Comparison of ENCODE assay signal across 1 cellular context in the genomic region with DNA sequence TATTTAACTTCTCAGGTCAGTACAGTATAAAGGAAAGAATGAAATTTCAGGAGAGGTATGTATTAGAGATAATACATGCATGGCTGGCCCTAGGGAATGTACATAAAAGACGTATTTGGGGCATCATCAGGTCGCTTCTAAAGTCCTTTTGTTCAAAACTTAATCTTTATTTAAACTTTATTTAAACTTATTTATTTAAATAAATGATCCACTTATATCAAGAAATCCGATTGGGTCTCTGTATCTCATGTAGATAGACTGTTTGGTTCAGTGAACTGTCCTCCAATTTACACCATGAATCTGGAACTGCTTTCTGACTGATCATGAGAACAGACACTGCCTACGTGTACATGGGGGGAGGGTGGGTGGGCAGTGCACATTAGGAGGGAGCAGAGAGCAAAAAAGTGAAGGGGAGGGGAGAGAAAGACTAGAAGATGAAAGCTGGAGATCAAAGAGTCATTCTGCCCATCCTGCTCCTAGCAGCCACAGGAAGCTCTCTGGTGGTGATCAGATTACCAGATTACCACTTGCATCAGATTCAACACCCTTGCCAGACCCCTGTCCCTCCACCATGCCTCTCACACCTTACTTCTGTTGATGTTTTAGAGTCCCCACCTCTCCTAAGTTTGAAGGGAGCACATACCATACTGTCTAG.
A peak's percentile ranks its signal among the peaks of the same experiment; 100 is the strongest.
TF ChIP-seq lines count a peak whose summit lies in the region.

No MANE protein-coding gene starts in this region.

TF ChIP-seq in HepG2, 621 proteins besides CTCF, POLR2A, EP300 and RAD21 (continued from another document and continues in another):
- TF ChIP-seq, protein P1, sequence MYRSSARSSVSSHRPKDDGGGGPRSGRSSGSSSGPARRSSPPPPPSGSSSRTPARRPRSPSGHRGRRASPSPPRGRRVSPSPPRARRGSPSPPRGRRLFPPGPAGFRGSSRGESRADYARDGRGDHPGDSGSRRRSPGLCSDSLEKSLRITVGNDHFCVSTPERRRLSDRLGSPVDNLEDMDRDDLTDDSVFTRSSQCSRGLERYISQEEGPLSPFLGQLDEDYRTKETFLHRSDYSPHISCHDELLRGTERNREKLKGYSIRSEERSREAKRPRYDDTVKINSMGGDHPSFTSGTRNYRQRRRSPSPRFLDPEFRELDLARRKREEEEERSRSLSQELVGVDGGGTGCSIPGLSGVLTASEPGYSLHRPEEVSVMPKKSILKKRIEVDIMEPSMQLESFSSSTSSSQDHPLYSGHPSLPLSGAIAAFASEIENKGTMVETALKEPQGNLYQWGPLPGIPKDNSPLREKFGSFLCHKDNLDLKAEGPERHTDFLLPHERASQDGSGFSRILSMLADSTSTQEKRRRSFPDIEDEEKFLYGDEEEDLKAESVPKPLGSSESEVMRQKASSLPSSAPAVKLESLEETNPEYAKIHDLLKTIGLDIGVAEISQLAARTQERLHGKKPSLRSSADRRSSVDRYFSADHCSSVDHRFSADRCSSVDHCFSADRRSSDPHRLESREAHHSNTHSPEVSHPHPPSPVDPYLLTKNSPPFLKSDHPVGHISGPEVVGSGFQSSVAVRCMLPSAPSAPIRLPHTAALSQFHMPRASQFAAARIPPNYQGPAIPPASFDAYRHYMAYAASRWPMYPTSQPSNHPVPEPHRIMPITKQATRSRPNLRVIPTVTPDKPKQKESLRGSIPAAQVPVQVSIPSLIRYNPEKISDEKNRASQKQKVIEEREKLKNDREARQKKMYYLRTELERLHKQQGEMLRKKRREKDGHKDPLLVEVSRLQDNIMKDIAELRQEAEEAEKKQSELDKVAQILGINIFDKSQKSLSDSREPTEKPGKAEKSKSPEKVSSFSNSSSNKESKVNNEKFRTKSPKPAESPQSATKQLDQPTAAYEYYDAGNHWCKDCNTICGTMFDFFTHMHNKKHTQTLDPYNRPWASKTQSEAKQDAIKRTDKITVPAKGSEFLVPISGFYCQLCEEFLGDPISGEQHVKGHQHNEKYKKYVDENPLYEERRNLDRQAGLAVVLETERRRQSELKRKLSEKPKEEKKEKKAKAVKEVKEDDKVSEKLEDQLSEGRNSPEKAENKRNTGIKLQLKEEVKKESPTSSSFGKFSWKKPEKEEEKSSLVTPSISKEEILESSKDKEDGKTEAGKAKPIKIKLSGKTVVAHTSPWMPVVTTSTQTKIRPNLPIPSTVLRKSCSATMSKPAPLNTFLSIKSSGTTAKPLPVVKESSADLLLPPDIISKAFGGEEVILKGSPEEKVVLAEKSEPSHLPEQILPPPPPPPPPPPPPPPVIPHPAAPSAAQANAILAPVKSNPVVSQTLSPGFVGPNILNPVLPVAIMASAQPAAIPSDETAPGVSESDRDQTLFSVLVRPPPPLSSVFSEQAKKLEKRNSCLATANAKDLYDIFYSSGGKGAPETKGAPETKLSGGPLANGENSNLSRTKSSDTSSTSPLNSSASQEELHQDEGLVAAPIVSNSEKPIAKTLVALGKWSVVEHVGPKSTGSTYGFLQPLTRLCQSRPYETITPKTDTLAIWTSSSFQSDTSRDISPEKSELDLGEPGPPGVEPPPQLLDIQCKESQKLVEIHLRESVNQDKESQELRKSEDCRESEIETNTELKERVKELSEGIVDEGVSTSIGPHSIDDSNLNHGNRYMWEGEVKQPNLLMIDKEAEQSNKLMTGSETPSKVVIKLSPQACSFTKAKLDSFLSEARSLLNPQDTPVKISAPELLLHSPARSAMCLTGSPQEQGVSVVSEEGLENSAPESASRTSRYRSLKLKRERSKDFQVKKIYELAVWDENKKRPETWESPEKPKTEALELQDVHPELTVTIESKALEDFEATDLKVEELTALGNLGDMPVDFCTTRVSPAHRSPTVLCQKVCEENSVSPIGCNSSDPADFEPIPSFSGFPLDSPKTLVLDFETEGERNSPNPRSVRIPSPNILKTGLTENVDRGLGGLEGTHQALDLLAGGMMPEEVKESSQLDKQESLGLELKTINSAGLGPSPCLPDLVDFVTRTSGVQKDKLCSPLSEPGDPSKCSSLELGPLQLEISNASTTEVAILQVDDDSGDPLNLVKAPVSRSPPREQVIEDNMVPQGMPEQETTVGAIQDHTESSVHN (CRISPR knock-in tag; IDR thresholded peaks at IDR 0.05) = no peak
- TF ChIP-seq KAT8 (CRISPR knock-in tag; IDR thresholded peaks at IDR 0.05) (no peak), ZNF446 (CRISPR knock-in tag; IDR thresholded peaks at IDR 0.05) (no peak), ELF1 (CRISPR knock-in tag; IDR thresholded peaks at IDR 0.05) (no peak), ZNF720 (CRISPR knock-in tag; IDR thresholded peaks at IDR 0.05) (no peak), ZNF333 (CRISPR knock-in tag; IDR thresholded peaks at IDR 0.05; ENCODE audit: borderline replicate concordance) (no peak), ETV5 (CRISPR knock-in tag; IDR thresholded peaks at IDR 0.05; ENCODE audit: borderline replicate concordance) (peak; percentile 97), TFDP2 (CRISPR knock-in tag; IDR thresholded peaks at IDR 0.05) (peak; percentile 49; the same call in 1 of the 2 replicates), BRD4 (CRISPR knock-in tag; IDR thresholded peaks at IDR 0.05) (0 out of 2 replicates have a peak, but pooled peaks have one; percentile 55), LCORL (IDR thresholded peaks at IDR 0.05) (no peak), LCORL (CRISPR knock-in tag; IDR thresholded peaks at IDR 0.05) (peak; percentile 64; the same call in 1 of the 2 replicates), KLF16 (CRISPR knock-in tag; IDR thresholded peaks at IDR 0.05) (peak in 1 of 2 experiments; percentile 45; a peak in 1 of 4 replicates), SP140L (CRISPR knock-in tag; IDR thresholded peaks at IDR 0.05; ENCODE audit: borderline replicate concordance) (no peak), ZNF563 (CRISPR knock-in tag; IDR thresholded peaks at IDR 0.05) (no peak), ZBTB37 (CRISPR knock-in tag; IDR thresholded peaks at IDR 0.05) (peak; percentile 95), ZNF337 (CRISPR knock-in tag; IDR thresholded peaks at IDR 0.05; ENCODE audit: borderline replicate concordance, low read depth) (no peak), ZNF746 (CRISPR knock-in tag; IDR thresholded peaks at IDR 0.05) (peak; percentile 80; the same call in 1 of the 2 replicates), FOXP1 (IDR thresholded peaks at IDR 0.05) (no peak), FOXP1 (CRISPR knock-in tag; IDR thresholded peaks at IDR 0.05) (peak; percentile 68; the same call in 1 of the 2 replicates), ZNF362 (CRISPR knock-in tag; IDR thresholded peaks at IDR 0.05; ENCODE audit: borderline replicate concordance) (peak; percentile 65; the same call in 1 of the 2 replicates), POGZ (CRISPR knock-in tag; IDR thresholded peaks at IDR 0.05) (peak; percentile 87), ZNF614 (CRISPR knock-in tag; IDR thresholded peaks at IDR 0.05; ENCODE audit: borderline replicate concordance) (peak; percentile 56; the same call in 1 of the 2 replicates), ZFP41 (CRISPR knock-in tag; IDR thresholded peaks at IDR 0.05; ENCODE audit: borderline replicate concordance) (no peak), NFE2 (CRISPR knock-in tag; IDR thresholded peaks at IDR 0.05) (no peak), SALL2 (CRISPR knock-in tag; IDR thresholded peaks at IDR 0.05) (no peak), ZNF562 (CRISPR knock-in tag; IDR thresholded peaks at IDR 0.05; ENCODE audit: borderline replicate concordance) (no peak), PLRG1 (conservative IDR thresholded peaks at IDR 0.05) (no peak)
- TF ChIP-seq, protein P2, sequence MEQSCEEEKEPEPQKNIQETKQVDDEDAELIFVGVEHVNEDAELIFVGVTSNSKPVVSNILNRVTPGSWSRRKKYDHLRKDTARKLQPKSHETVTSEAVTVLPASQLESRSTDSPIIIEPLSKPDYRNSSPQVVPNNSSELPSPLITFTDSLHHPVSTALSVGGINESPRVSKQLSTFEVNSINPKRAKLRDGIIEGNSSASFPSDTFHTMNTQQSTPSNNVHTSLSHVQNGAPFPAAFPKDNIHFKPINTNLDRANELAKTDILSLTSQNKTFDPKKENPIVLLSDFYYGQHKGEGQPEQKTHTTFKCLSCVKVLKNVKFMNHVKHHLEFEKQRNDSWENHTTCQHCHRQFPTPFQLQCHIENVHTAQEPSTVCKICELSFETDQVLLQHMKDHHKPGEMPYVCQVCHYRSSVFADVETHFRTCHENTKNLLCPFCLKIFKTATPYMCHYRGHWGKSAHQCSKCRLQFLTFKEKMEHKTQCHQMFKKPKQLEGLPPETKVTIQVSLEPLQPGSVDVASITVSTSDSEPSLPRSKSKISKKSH (CRISPR knock-in tag; IDR thresholded peaks at IDR 0.05; ENCODE audit: borderline replicate concordance) = no peak
- TF ChIP-seq, protein P3, sequence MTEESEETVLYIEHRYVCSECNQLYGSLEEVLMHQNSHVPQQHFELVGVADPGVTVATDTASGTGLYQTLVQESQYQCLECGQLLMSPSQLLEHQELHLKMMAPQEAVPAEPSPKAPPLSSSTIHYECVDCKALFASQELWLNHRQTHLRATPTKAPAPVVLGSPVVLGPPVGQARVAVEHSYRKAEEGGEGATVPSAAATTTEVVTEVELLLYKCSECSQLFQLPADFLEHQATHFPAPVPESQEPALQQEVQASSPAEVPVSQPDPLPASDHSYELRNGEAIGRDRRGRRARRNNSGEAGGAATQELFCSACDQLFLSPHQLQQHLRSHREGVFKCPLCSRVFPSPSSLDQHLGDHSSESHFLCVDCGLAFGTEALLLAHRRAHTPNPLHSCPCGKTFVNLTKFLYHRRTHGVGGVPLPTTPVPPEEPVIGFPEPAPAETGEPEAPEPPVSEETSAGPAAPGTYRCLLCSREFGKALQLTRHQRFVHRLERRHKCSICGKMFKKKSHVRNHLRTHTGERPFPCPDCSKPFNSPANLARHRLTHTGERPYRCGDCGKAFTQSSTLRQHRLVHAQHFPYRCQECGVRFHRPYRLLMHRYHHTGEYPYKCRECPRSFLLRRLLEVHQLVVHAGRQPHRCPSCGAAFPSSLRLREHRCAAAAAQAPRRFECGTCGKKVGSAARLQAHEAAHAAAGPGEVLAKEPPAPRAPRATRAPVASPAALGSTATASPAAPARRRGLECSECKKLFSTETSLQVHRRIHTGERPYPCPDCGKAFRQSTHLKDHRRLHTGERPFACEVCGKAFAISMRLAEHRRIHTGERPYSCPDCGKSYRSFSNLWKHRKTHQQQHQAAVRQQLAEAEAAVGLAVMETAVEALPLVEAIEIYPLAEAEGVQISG (CRISPR knock-in tag; IDR thresholded peaks at IDR 0.05) = peak; percentile 66
- TF ChIP-seq, protein P4, sequence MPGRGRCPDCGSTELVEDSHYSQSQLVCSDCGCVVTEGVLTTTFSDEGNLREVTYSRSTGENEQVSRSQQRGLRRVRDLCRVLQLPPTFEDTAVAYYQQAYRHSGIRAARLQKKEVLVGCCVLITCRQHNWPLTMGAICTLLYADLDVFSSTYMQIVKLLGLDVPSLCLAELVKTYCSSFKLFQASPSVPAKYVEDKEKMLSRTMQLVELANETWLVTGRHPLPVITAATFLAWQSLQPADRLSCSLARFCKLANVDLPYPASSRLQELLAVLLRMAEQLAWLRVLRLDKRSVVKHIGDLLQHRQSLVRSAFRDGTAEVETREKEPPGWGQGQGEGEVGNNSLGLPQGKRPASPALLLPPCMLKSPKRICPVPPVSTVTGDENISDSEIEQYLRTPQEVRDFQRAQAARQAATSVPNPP (CRISPR knock-in tag; IDR thresholded peaks at IDR 0.05) = no peak
- TF ChIP-seq, protein P5, sequence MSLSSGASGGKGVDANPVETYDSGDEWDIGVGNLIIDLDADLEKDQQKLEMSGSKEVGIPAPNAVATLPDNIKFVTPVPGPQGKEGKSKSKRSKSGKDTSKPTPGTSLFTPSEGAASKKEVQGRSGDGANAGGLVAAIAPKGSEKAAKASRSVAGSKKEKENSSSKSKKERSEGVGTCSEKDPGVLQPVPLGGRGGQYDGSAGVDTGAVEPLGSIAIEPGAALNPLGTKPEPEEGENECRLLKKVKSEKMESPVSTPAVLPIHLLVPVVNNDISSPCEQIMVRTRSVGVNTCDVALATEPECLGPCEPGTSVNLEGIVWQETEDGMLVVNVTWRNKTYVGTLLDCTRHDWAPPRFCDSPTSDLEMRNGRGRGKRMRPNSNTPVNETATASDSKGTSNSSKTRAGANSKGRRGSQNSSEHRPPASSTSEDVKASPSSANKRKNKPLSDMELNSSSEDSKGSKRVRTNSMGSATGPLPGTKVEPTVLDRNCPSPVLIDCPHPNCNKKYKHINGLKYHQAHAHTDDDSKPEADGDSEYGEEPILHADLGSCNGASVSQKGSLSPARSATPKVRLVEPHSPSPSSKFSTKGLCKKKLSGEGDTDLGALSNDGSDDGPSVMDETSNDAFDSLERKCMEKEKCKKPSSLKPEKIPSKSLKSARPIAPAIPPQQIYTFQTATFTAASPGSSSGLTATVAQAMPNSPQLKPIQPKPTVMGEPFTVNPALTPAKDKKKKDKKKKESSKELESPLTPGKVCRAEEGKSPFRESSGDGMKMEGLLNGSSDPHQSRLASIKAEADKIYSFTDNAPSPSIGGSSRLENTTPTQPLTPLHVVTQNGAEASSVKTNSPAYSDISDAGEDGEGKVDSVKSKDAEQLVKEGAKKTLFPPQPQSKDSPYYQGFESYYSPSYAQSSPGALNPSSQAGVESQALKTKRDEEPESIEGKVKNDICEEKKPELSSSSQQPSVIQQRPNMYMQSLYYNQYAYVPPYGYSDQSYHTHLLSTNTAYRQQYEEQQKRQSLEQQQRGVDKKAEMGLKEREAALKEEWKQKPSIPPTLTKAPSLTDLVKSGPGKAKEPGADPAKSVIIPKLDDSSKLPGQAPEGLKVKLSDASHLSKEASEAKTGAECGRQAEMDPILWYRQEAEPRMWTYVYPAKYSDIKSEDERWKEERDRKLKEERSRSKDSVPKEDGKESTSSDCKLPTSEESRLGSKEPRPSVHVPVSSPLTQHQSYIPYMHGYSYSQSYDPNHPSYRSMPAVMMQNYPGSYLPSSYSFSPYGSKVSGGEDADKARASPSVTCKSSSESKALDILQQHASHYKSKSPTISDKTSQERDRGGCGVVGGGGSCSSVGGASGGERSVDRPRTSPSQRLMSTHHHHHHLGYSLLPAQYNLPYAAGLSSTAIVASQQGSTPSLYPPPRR (CRISPR knock-in tag; IDR thresholded peaks at IDR 0.05; ENCODE audit: borderline replicate concordance) = peak; percentile 81; the same call in 1 of the 2 replicates
